ENCODE assay signal across 8 cellular contexts in genomic region chr14:104563742-104564615, GRCh38. TPM values are rescaled to one million over a fixed set of nuclear protein-coding genes. Genes with fewer than 3 reads are reported as not detected.
A peak's percentile ranks its signal among the peaks of the same experiment; 100 is the strongest.
DNase-seq lines count a peak whose midpoint lies in the region; ATAC-seq and TF ChIP-seq lines count a peak whose summit lies in the region.

No MANE protein-coding gene starts in this region.

- H3K4me3 ChIP-seq in Jurkat, Clone E6-1 (ENCODE audit: low read length) = no peak overlapping the region
- no peak overlapping the region for H3K4me3 ChIP-seq in prostate gland
- no peak overlapping the region for H3K4me3 ChIP-seq in vagina

- H3K27ac ChIP-seq in prostate gland (no peak overlapping the region), vagina (no peak overlapping the region)

- TF ChIP-seq POLR2A in prostate gland (IDR thresholded peaks at IDR 0.05) = no peak
- no peak for TF ChIP-seq POLR2A in vagina (IDR thresholded peaks at IDR 0.05)

- WGBS in prostate gland = 5% methylated on average over 21 of the region's 27 CpGs

- H3K9me3 Mint-ChIP-seq in activated naive CD4-positive, alpha-beta T cell treated with anti-CD3 and anti-CD28 coated beads, Interleukin-2, amount 50 U/mL, for 72 hours = no peaks in the 10 kb centered on the region

- intact Hi-C loops in Right ventricle myocardium superior (cut with DNase I) = loop anchor here (2.0 to 5.0 kb wide), 2 partner anchors 427 to 487 kb away; no protein-coding TSS in a partner anchor
- intact Hi-C loops in prostate gland (cut with DNase I) = loop anchor here (2.0 kb wide), 2 partner anchors 425 to 485 kb away; partner anchors contain the start of gene KIF26A
- intact Hi-C loops in vagina (cut with DNase I) = loop anchor here (10.0 kb wide), 2 partner anchors 429 to 479 kb away; partner anchors contain the start of genes ASPG and KIF26A

- TF ChIP-seq CTCF in prostate gland (IDR thresholded peaks at IDR 0.05) (peak; percentile 75 to 89 (median 84)), vagina (IDR thresholded peaks at IDR 0.05) (peak; percentile 70 to 85 (median 76))

- ATAC-seq in activated naive CD4-positive, alpha-beta T cell treated with anti-CD3 and anti-CD28 coated beads, Interleukin-2, amount 50 U/mL, for 72 hours = peak; percentile 77 to 84
- ATAC-seq in Right ventricle myocardium superior (ENCODE audit: poor library complexity) (peak; percentile 85), HG03025 (IDR thresholded peaks at IDR 0.05; ENCODE audit: low FRiP score, unreplicated experiment) (no peak)

- H3K36me3 ChIP-seq in prostate gland (no peaks in the 10 kb centered on the region), vagina (no peaks in the 10 kb centered on the region)

- no peaks in the 10 kb centered on the region for H3K36me3 Mint-ChIP-seq in activated naive CD4-positive, alpha-beta T cell treated with anti-CD3 and anti-CD28 coated beads, Interleukin-2, amount 50 U/mL, for 72 hours

- peaks cover 34% of the 10 kb centered on the region for H3K27me3 ChIP-seq in prostate gland (replicated peaks; ENCODE audit: insufficient read depth)
- H3K27me3 ChIP-seq in vagina = peaks cover 3% of the 10 kb centered on the region

- DNase-seq in COLO829 (ENCODE audit: low spot score) (peak; percentile 74), SK-N-DZ (ENCODE audit: low spot score) (peak; percentile 59), Right ventricle myocardium superior (peak; percentile 82), prostate gland (ENCODE audit: low spot score) (peak; percentile 67), vagina (ENCODE audit: extremely low spot score in 2 of 2) (no peak)
- peak; percentile 11 for DNase-seq in Jurkat, Clone E6-1 (ENCODE audit: low read depth, low spot score)
- DNase-seq in activated naive CD4-positive, alpha-beta T cell treated with anti-CD3 and anti-CD28 coated beads, Interleukin-2, amount 50 U/mL, for 72 hours (ENCODE audit: low spot score in 2 of 2) = peak; percentile 61 to 74

- H3K4me1 ChIP-seq in prostate gland (replicated peaks) (no peaks in the 10 kb centered on the region), vagina (peaks cover 12% of the 10 kb centered on the region)

- no peak overlapping the region for H3K27ac Mint-ChIP-seq in activated naive CD4-positive, alpha-beta T cell treated with anti-CD3 and anti-CD28 coated beads, Interleukin-2, amount 50 U/mL, for 72 hours

- H3K9me3 ChIP-seq in prostate gland = no peaks in the 10 kb centered on the region
- H3K9me3 ChIP-seq in vagina = no peaks in the 10 kb centered on the region

RNA-seq across cellular contexts. Expression of gene C14orf180, which starts 15.6 kb away (rescaled TPM):
- not detected for polyA plus RNA-seq in Jurkat, Clone E6-1 (2012; ENCODE audit: insufficient read depth, insufficient read length)
- not detected in 2 replicates for polyA plus RNA-seq in SK-N-DZ (2014; cell fraction: cytosol; rRNA removed)
- polyA plus RNA-seq in SK-N-DZ (2014; cell fraction: nucleus; rRNA removed) = not detected in 2 replicates
- not detected for total RNA-seq in activated naive CD4-positive, alpha-beta T cell treated with anti-CD3 and anti-CD28 coated beads, Interleukin-2, amount 50 U/mL, for 72 hours
- total RNA-seq in Right ventricle myocardium superior (42.5 TPM), prostate gland (under 1 TPM in 1 of 2 donors, not detected in 1; 0.32 TPM), vagina (1.7 TPM)

RNA-seq across cellular contexts. Expression of gene TMEM179, which starts 40.6 kb away (rescaled TPM):
- not detected for polyA plus RNA-seq in Jurkat, Clone E6-1 (2012; ENCODE audit: insufficient read depth, insufficient read length)
- polyA plus RNA-seq in SK-N-DZ (2014; cell fraction: cytosol; rRNA removed) = 2.1 and 2.4 TPM in 2 replicates
- 2.6 and 4.6 TPM in 2 replicates for polyA plus RNA-seq in SK-N-DZ (2014; cell fraction: nucleus; rRNA removed)
- total RNA-seq in activated naive CD4-positive, alpha-beta T cell treated with anti-CD3 and anti-CD28 coated beads, Interleukin-2, amount 50 U/mL, for 72 hours = under 1 TPM in 1 of 2 donors, not detected in 1; 0.23 TPM
- total RNA-seq in Right ventricle myocardium superior (not detected), prostate gland (1 to 10 TPM; 1.4 to 6.0 TPM), vagina (7.9 TPM)

Comparison
In these comparisons a context has a peak if more than half of its experiments do, and no peak if none do; other contexts are left out.
1. DNase-seq: peak in COLO829 (single experiment), Jurkat, Clone E6-1 (single experiment), SK-N-DZ (single experiment), activated naive CD4-positive, alpha-beta T cell treated with anti-CD3 and anti-CD28 coated beads, Interleukin-2, amount 50 U/mL, for 72 hours (2 of 2), Right ventricle myocardium superior (single experiment) and prostate gland (single experiment); none in vagina (0 of 2).
2. RNA of gene C14orf180, which starts 15.6 kb away (total RNA-seq): 42.5 TPM in Right ventricle myocardium superior (single experiment); 1.7 TPM in vagina (single experiment), 0.32 TPM in prostate gland and not detected in activated naive CD4-positive, alpha-beta T cell treated with anti-CD3 and anti-CD28 coated beads, Interleukin-2, amount 50 U/mL, for 72 hours; every median in the first group is over 10 times any median in the second.